9 cellular contexts compared by ENCODE assay signal in genomic region chr20:35490736-35491181, GRCh38. TPM values are rescaled to one million over a fixed set of nuclear protein-coding genes. Genes with fewer than 3 reads are reported as not detected.
DNase-seq lines count a peak whose midpoint lies in the region; ATAC-seq and TF ChIP-seq lines count a peak whose summit lies in the region.
"Had no signal": no experiment of that assay in that cellular context is flagged by ENCODE, and none has a peak within 500 bp of the region (broad histone marks: within the 10 kb centered on the region; RNA-seq: fewer than 3 reads in every experiment).

No MANE protein-coding gene starts in this region.

- H3K27ac Mint-ChIP-seq in HFFc6: no peak overlapping the region

- no peaks in the 10 kb centered on the region for H3K27me3 ChIP-seq in trophoblast cell (ENCODE audit: insufficient read depth, low read length)
- H3K27me3 ChIP-seq in SK-N-SH (ENCODE audit: insufficient read depth): no peaks in the 10 kb centered on the region
- H3K27me3 ChIP-seq: gastrocnemius medialis had no signal

- TF ChIP-seq CTCF in GM13977 (IDR thresholded peaks at IDR 0.05; ENCODE audit: extremely low read depth, insufficient read depth, missing control alignments) (no peak), SK-N-SH (IDR thresholded peaks at IDR 0.05) (no peak), HFFc6 (IDR thresholded peaks at IDR 0.05) (no peak)

- H3K79me2 ChIP-seq in trophoblast cell (ENCODE audit: control insufficient read depth, insufficient read depth, low read length, poor library complexity) (no peaks in the 10 kb centered on the region), SK-N-SH (ENCODE audit: insufficient read depth) (no peaks in the 10 kb centered on the region)

- no peak overlapping the region for H3K4me3 Mint-ChIP-seq in HFFc6

- CTCF ChIA-PET in SK-N-SH (lab: Yijun Ruan, JAX): interaction anchor here (0.8 to 1.5 kb wide), 4 partner anchors 10 to 18 kb away, joined by 3 to 4 read pairs (median 3); no protein-coding TSS in a partner anchor

- WGBS in trophoblast cell (ENCODE audit: extremely low coverage, insufficient coverage, insufficient read length): no CpG with 5 or more reads among the region's 6 CpGs
- 98% methylated on average over 5 of the region's 6 CpGs for WGBS in SK-N-SH (ENCODE audit: low lambda C conversion rate)

- H3K36me3 ChIP-seq in trophoblast cell (ENCODE audit: control insufficient read depth in 1 of 2, insufficient read depth in 2 of 2, low read length in 2 of 2): peaks cover 25 to 36% of the 10 kb centered on the region in 2 experiments
- H3K36me3 ChIP-seq in SK-N-SH (replicated peaks in 1 of 2; ENCODE audit: control insufficient read depth in 1 of 2, insufficient read depth in 2 of 2, low read length in 1 of 2): peaks cover 40 to 41% of the 10 kb centered on the region in 2 experiments

- no peaks in the 10 kb centered on the region for H3K4me1 Mint-ChIP-seq in HFFc6 (ENCODE audit: low read depth)

- peak; percentile 91 for TF ChIP-seq POLR2A in Raji (IDR thresholded peaks at IDR 0.05; ENCODE audit: insufficient read depth, low read depth, low read length)

- H3K9me3 ChIP-seq in trophoblast cell (ENCODE audit: insufficient read depth, low read depth, low read length): no peaks in the 10 kb centered on the region
- no peaks in the 10 kb centered on the region for H3K9me3 ChIP-seq in SK-N-SH
- H3K9me3 ChIP-seq: gastrocnemius medialis had no signal

- no peak overlapping the region for H2AFZ ChIP-seq in trophoblast cell (ENCODE audit: insufficient read depth, low read length, poor library complexity)
- H2AFZ ChIP-seq in SK-N-SH (ENCODE audit: low read depth): no peak overlapping the region

- H3K79me1 ChIP-seq in trophoblast cell (ENCODE audit: low read length): no peaks in the 10 kb centered on the region

- peak overlapping the region; percentile 14 for H3K4me3 ChIP-seq in trophoblast cell (ENCODE audit: low read depth, low read length)
- H3K4me3 ChIP-seq in SK-N-SH (ENCODE audit: low read depth in 2 of 2, low read length in 1 of 2): no peak overlapping the region

- H3K9me3 Mint-ChIP-seq in HFFc6: no peaks in the 10 kb centered on the region

- no peak overlapping the region for H3K4ac ChIP-seq in trophoblast cell (ENCODE audit: low read depth, low read length)

- DNase-seq in GM13977 (ENCODE audit: low spot score): peak; percentile 84
- DNase-seq in activated naive CD4-positive, alpha-beta T cell treated with Interleukin-2 at 50 U/mL for 16 hours: peak; percentile 58
- DNase-seq in trophoblast cell: no peak
- no peak for DNase-seq in LoVo (ENCODE audit: low spot score)
- DNase-seq in SK-N-SH: no peak
- no peak for DNase-seq in HFFc6
- DNase-seq: gastrocnemius medialis had no signal

- no peak overlapping the region for H2BK12ac ChIP-seq in trophoblast cell (ENCODE audit: low read length)

- H2BK120ac ChIP-seq in trophoblast cell (ENCODE audit: insufficient read depth, low read length, poor library complexity): no peak overlapping the region

- H4K8ac ChIP-seq in trophoblast cell (ENCODE audit: low read depth, low read length): no peak overlapping the region

- H4K12ac ChIP-seq in trophoblast cell (ENCODE audit: low read depth, low read length): no peak overlapping the region

- peaks cover 39% of the 10 kb centered on the region for H3K36me3 Mint-ChIP-seq in HFFc6 (ENCODE audit: low read depth)

- H3F3A ChIP-seq in SK-N-SH (replicated peaks; ENCODE audit: insufficient read depth): no peaks in the 10 kb centered on the region

- H3K4me2 ChIP-seq in trophoblast cell (ENCODE audit: low read length) (no peak overlapping the region), SK-N-SH (no peak overlapping the region)

- H4K91ac ChIP-seq in trophoblast cell (ENCODE audit: low read depth, low read length): no peak overlapping the region

- H3K27me3 Mint-ChIP-seq in HFFc6 (ENCODE audit: insufficient read depth): no peaks in the 10 kb centered on the region; the same call in 1 of the 2 replicates

- no peak overlapping the region for H2AK5ac ChIP-seq in trophoblast cell (ENCODE audit: low read length)

- no peaks in the 10 kb centered on the region for H3K9me2 ChIP-seq in SK-N-SH

- POLR2A ChIA-PET in SK-N-SH (lab: Yijun Ruan, JAX): interaction anchor here (2.0 kb wide), 1 partner anchor 13 kb away, joined by 4 read pairs; no protein-coding TSS in a partner anchor

- no peak for TF ChIP-seq RAD21 in SK-N-SH (IDR thresholded peaks at IDR 0.05; ENCODE audit: low read length)

- H3K27ac ChIP-seq in trophoblast cell (ENCODE audit: low read depth, low read length) (no peak overlapping the region), SK-N-SH (ENCODE audit: low read depth in 2 of 2, low read length in 1 of 2) (no peak overlapping the region; a peak in 1 of 4 replicates)
- H3K27ac ChIP-seq: gastrocnemius medialis had no signal

- H3K4me1 ChIP-seq in trophoblast cell (ENCODE audit: control insufficient read depth in 1 of 2, insufficient read depth in 2 of 2, low read length in 2 of 2) (no peaks in the 10 kb centered on the region), SK-N-SH (ENCODE audit: control insufficient read depth in 1 of 2, insufficient read depth in 2 of 2, low read depth in 1 of 2, low read length in 1 of 2) (no peaks in the 10 kb centered on the region)

- H4K20me1 ChIP-seq in SK-N-SH (ENCODE audit: insufficient read depth): no peaks in the 10 kb centered on the region

- ATAC-seq in HG02759 (IDR thresholded peaks at IDR 0.05; ENCODE audit: unreplicated experiment): peak; percentile 97

- no peak overlapping the region for H3K18ac ChIP-seq in trophoblast cell (ENCODE audit: low read length)

- H3K9ac ChIP-seq in trophoblast cell (ENCODE audit: low read length) (no peak overlapping the region), SK-N-SH (no peak overlapping the region)

- no peak overlapping the region for H3K23ac ChIP-seq in trophoblast cell (ENCODE audit: low read length)

- in situ Hi-C loops in GM13977 (cut with MboI; ENCODE audit: low pct_unique_long_range_greater_than_20kb, low sequenced_read_pairs, unreplicated experiment): no loop called here

- H2BK5ac ChIP-seq in trophoblast cell (ENCODE audit: low read depth, low read length, poor library complexity): no peak overlapping the region

- H3K14ac ChIP-seq in trophoblast cell (ENCODE audit: low read length): no peak overlapping the region

- TF ChIP-seq EP300 in SK-N-SH (IDR thresholded peaks at IDR 0.05; ENCODE audit: borderline replicate concordance in 1 of 2, low read depth in 1 of 2, low read length in 1 of 2): no peak

TF ChIP-seq in SK-N-SH, 30 proteins besides CTCF, POLR2A, EP300 and RAD21:
- TF ChIP-seq GABPA (IDR thresholded peaks at IDR 0.05; ENCODE audit: low read depth) (no peak), NFIC (IDR thresholded peaks at IDR 0.05; ENCODE audit: borderline replicate concordance) (no peak)

RNA-seq across cellular contexts. Expression of gene CEP250, which starts 35.4 kb away (rescaled TPM):
- 11.3 TPM in 2 replicates for polyA plus RNA-seq in trophoblast cell (2013)
- polyA plus RNA-seq in SK-N-SH (2012; rRNA removed): 13.3 and 14.6 TPM in 2 replicates
- polyA plus RNA-seq in SK-N-SH (2012; cell fraction: cytosol; rRNA removed): 11.8 and 12.4 TPM in 2 replicates
- polyA plus RNA-seq in SK-N-SH (2012; cell fraction: nucleus; rRNA removed): 31.9 and 42.2 TPM in 2 replicates
- total RNA-seq in HFFc6 (2021; fragmentation: NEBNext Ultra II Directional; extraction: Animal tissue kit (Norgen Biotek cat#: 25700)): 10 to 100 TPM; 18.3 to 26.3 (median 22.9) TPM

RNA-seq across cellular contexts. Expression of gene C20orf173, which starts 38.7 kb away (rescaled TPM):
- not detected in 2 replicates for polyA plus RNA-seq in trophoblast cell (2013)
- polyA plus RNA-seq in SK-N-SH (2012; rRNA removed): not detected in 2 replicates
- polyA plus RNA-seq in SK-N-SH (2012; cell fraction: cytosol; rRNA removed): not detected in 2 replicates
- not detected in 2 replicates for polyA plus RNA-seq in SK-N-SH (2012; cell fraction: nucleus; rRNA removed)
- total RNA-seq in HFFc6 (2021; fragmentation: NEBNext Ultra II Directional; extraction: Animal tissue kit (Norgen Biotek cat#: 25700)): not detected
- total RNA-seq: gastrocnemius medialis had no signal

RNA-seq across cellular contexts. Expression of gene ERGIC3, which starts 51.1 kb away (rescaled TPM):
- polyA plus RNA-seq in trophoblast cell (2013): 162 and 167 TPM in 2 replicates
- polyA plus RNA-seq in SK-N-SH (2012; rRNA removed): 661 and 799 TPM in 2 replicates
- polyA plus RNA-seq in SK-N-SH (2012; cell fraction: cytosol; rRNA removed): 577 and 670 TPM in 2 replicates
- polyA plus RNA-seq in SK-N-SH (2012; cell fraction: nucleus; rRNA removed): 588 and 622 TPM in 2 replicates
- total RNA-seq in HFFc6 (2021; fragmentation: NEBNext Ultra II Directional; extraction: Animal tissue kit (Norgen Biotek cat#: 25700)): 100 to 1,000 TPM; 231 to 275 (median 239) TPM

RNA-seq across cellular contexts. Expression of gene GDF5, which starts 52.7 kb away (rescaled TPM):
- polyA plus RNA-seq in trophoblast cell (2013): 0.04 TPM in 2 replicates
- 1.2 and 1.3 TPM in 2 replicates for polyA plus RNA-seq in SK-N-SH (2012; rRNA removed)
- 0.62 and 0.83 TPM in 2 replicates for polyA plus RNA-seq in SK-N-SH (2012; cell fraction: cytosol; rRNA removed)
- 0.87 and 0.99 TPM in 2 replicates for polyA plus RNA-seq in SK-N-SH (2012; cell fraction: nucleus; rRNA removed)
- under 1 TPM; 0.20 to 0.47 (median 0.35) TPM for total RNA-seq in HFFc6 (2021; fragmentation: NEBNext Ultra II Directional; extraction: Animal tissue kit (Norgen Biotek cat#: 25700))
- total RNA-seq: gastrocnemius medialis had no signal

Comparison
In these comparisons a context has a peak if more than half of its experiments do, and no peak if none do; other contexts are left out.
1. DNase-seq: peak in GM13977 (single experiment) and activated naive CD4-positive, alpha-beta T cell treated with Interleukin-2 at 50 U/mL for 16 hours (single experiment); none in trophoblast cell (0 of 2), LoVo (single experiment), SK-N-SH (single experiment) and HFFc6 (single experiment).